8 cellular contexts compared by ENCODE assay signal in genomic region chrX:39755152-39756032, GRCh38.
DNase-seq lines count a peak whose midpoint lies in the region; ATAC-seq, FAIRE-seq and TF ChIP-seq lines count a peak whose summit lies in the region.

No MANE protein-coding gene starts in this region.

- H3K36me3 ChIP-seq in IMR-90 (ENCODE audit: control insufficient read depth, insufficient read depth, low read length) (no peaks in the 10 kb centered on the region), ascending aorta (no peaks in the 10 kb centered on the region), stomach (no peaks in the 10 kb centered on the region)

- peak overlapping the region; percentile 97 for H3K23ac ChIP-seq in IMR-90 (ENCODE audit: low read depth, low read length)

- no peak overlapping the region for H3K4me3 Mint-ChIP-seq in activated T-cell treated with anti-CD3 and anti-CD28 coated beads, Interleukin-2, amount 50 U/mL, for 24 hours
- no peak overlapping the region for H3K4me3 Mint-ChIP-seq in activated CD8-positive, alpha-beta memory T cell treated with anti-CD3 and anti-CD28 coated beads, Interleukin-2, amount 10 ng/mL, durations not matched to agents 7 days and 5 days

- H4K91ac ChIP-seq in IMR-90 (ENCODE audit: insufficient read depth, low read depth, low read length), result peak overlapping the region; percentile 99

- DNase-seq in A549 (ENCODE audit: low read depth in 1 of 2, low spot score in 1 of 2) (peak; percentile 81 to 97), IMR-90 (peak; percentile 93), ascending aorta (ENCODE audit: low spot score in 2 of 2) (peak; percentile 74 to 95), iPS-NIHi11 (ENCODE audit: low spot score) (peak; percentile 35), stomach (peak; percentile 78)
- DNase-seq in activated T-cell treated with anti-CD3 and anti-CD28 coated beads, Interleukin-2, amount 50 U/mL, for 24 hours, result no peak
- no peak for DNase-seq in activated CD8-positive, alpha-beta memory T cell treated with anti-CD3 and anti-CD28 coated beads, Interleukin-2, amount 10 ng/mL, durations not matched to agents 7 days and 5 days

- TF ChIP-seq POLR2A in A549 (IDR thresholded peaks at IDR 0.05; ENCODE audit: low read length) (no peak), IMR-90 (IDR thresholded peaks at IDR 0.05; ENCODE audit: low read depth, low read length) (no peak), stomach (IDR thresholded peaks at IDR 0.05) (no peak)

- peak overlapping the region; percentile 62 for H3K18ac ChIP-seq in IMR-90 (ENCODE audit: low read depth, low read length)

- peak overlapping the region; percentile 98 for H3K14ac ChIP-seq in IMR-90 (replicated peaks; ENCODE audit: low read depth, low read length)

- dilution Hi-C loops in IMR-90 (cut with HindIII; ENCODE audit: low sequenced_read_pairs, unreplicated experiment), result no loop called here

- H2AK9ac ChIP-seq in IMR-90 (replicated peaks; ENCODE audit: low read depth, low read length, poor library complexity), result peak overlapping the region; percentile 83

- H3K79me1 ChIP-seq in IMR-90 (ENCODE audit: low read depth in 1 of 2, low read length in 2 of 2), result no peaks in the 10 kb centered on the region

- H4K8ac ChIP-seq in IMR-90 (ENCODE audit: low read depth in 2 of 2, low read length in 2 of 2), result peak overlapping the region; percentile 34 to 93

- intact Hi-C loops in IMR-90 (cut with micrococcal nuclease), result no loop called here
- intact Hi-C loops in ascending aorta (cut with DNase I), result loop anchor here (2.0 to 5.0 kb wide), 2 partner anchors 19 to 152 kb away; no protein-coding TSS in a partner anchor
- intact Hi-C loops in stomach (cut with DNase I; ENCODE audit: low total_unique reads), result loop anchor here (10.0 kb wide), 1 partner anchor 59 kb away; no protein-coding TSS in a partner anchor

- H3K4me3 ChIP-seq in A549 (no peak overlapping the region), IMR-90 (ENCODE audit: insufficient read depth, low read depth, low read length) (no peak overlapping the region), ascending aorta (no peak overlapping the region), stomach (no peak overlapping the region)

- no peaks in the 10 kb centered on the region for H3K9me3 Mint-ChIP-seq in activated T-cell treated with anti-CD3 and anti-CD28 coated beads, Interleukin-2, amount 50 U/mL, for 24 hours
- H3K9me3 Mint-ChIP-seq in activated CD8-positive, alpha-beta memory T cell treated with anti-CD3 and anti-CD28 coated beads, Interleukin-2, amount 10 ng/mL, durations not matched to agents 7 days and 5 days (ENCODE audit: low read depth), result no peaks in the 10 kb centered on the region

- ATAC-seq in A549, result peak; percentile 87 to 91
- ATAC-seq in IMR-90 (ENCODE audit: low read depth), result peak; percentile 68
- ATAC-seq in GM19328 (IDR thresholded peaks at IDR 0.05; ENCODE audit: unreplicated experiment), result no peak
- ATAC-seq in activated CD8-positive, alpha-beta memory T cell treated with anti-CD3 and anti-CD28 coated beads, Interleukin-2, amount 10 ng/mL, durations not matched to agents 7 days and 5 days, result no peak

- no peaks in the 10 kb centered on the region for H3K9me3 ChIP-seq in A549
- H3K9me3 ChIP-seq in IMR-90 (ENCODE audit: control insufficient read depth, insufficient read depth, low read length), result no peaks in the 10 kb centered on the region
- no peaks in the 10 kb centered on the region for H3K9me3 ChIP-seq in ascending aorta
- H3K9me3 ChIP-seq in stomach, result peaks cover 0 to 6% (median 0%) of the 10 kb centered on the region in 4 donors

- H3K4me1 ChIP-seq in A549, result peaks cover 76% of the 10 kb centered on the region
- peaks cover 22% of the 10 kb centered on the region for H3K4me1 ChIP-seq in IMR-90 (ENCODE audit: control insufficient read depth, insufficient read depth, low read length)
- peaks cover 3 to 21% of the 10 kb centered on the region in 2 donors for H3K4me1 ChIP-seq in ascending aorta
- H3K4me1 ChIP-seq in stomach, result peaks cover 5 to 38% (median 24%) of the 10 kb centered on the region in 4 donors

- peak overlapping the region; percentile 82 for H2AK5ac ChIP-seq in IMR-90 (ENCODE audit: low read depth, low read length)

- peaks cover 8% of the 10 kb centered on the region for H3K4me1 Mint-ChIP-seq in activated T-cell treated with anti-CD3 and anti-CD28 coated beads, Interleukin-2, amount 50 U/mL, for 24 hours (ENCODE audit: low read depth)
- peaks cover 9% of the 10 kb centered on the region for H3K4me1 Mint-ChIP-seq in activated CD8-positive, alpha-beta memory T cell treated with anti-CD3 and anti-CD28 coated beads, Interleukin-2, amount 10 ng/mL, durations not matched to agents 7 days and 5 days

- H3K27ac Mint-ChIP-seq in activated T-cell treated with anti-CD3 and anti-CD28 coated beads, Interleukin-2, amount 50 U/mL, for 24 hours, result no peak overlapping the region
- H3K27ac Mint-ChIP-seq in activated CD8-positive, alpha-beta memory T cell treated with anti-CD3 and anti-CD28 coated beads, Interleukin-2, amount 10 ng/mL, durations not matched to agents 7 days and 5 days, result no peak overlapping the region

- peaks cover 17% of the 10 kb centered on the region for H3K9me1 ChIP-seq in IMR-90 (ENCODE audit: insufficient read depth, low read length)

- H3K27ac ChIP-seq in A549 (peak overlapping the region; percentile 99), IMR-90 (ENCODE audit: insufficient read depth, low read length) (peak overlapping the region; percentile 63), ascending aorta (peak overlapping the region; percentile 87 to 91), stomach (peak overlapping the region in 4 of 5 donors; percentile 51 to 80 (median 65))

- POLR2A ChIA-PET in A549 (lab: Yijun Ruan, JAX) (no interaction called here), IMR-90 (lab: Charles Lee; ENCODE audit: unreplicated experiment) (no interaction called here)

- peak overlapping the region; percentile 99 for H3K4ac ChIP-seq in IMR-90 (ENCODE audit: low read depth, low read length)

- TF ChIP-seq RAD21 in A549 (conservative IDR thresholded peaks at IDR 0.05 in 1 of 2, IDR thresholded peaks at IDR 0.05 in 1 of 2) (peak; percentile 26 to 41; a peak in 4 of 5 replicates), IMR-90 (IDR thresholded peaks at IDR 0.05; ENCODE audit: low read length) (no peak)

- peaks cover 19% of the 10 kb centered on the region for H3K27me3 Mint-ChIP-seq in activated T-cell treated with anti-CD3 and anti-CD28 coated beads, Interleukin-2, amount 50 U/mL, for 24 hours
- no peaks in the 10 kb centered on the region for H3K27me3 Mint-ChIP-seq in activated CD8-positive, alpha-beta memory T cell treated with anti-CD3 and anti-CD28 coated beads, Interleukin-2, amount 10 ng/mL, durations not matched to agents 7 days and 5 days

- H2BK5ac ChIP-seq in IMR-90 (ENCODE audit: low read depth, low read length, poor library complexity, severe bottlenecking), result peak overlapping the region; percentile 92

- H2BK120ac ChIP-seq in IMR-90 (ENCODE audit: low read depth, low read length), result peak overlapping the region; percentile 100

- peak overlapping the region; percentile 89 for H2AFZ ChIP-seq in IMR-90 (replicated peaks; ENCODE audit: low read length, poor library complexity)

- TF ChIP-seq EP300 in A549 (IDR thresholded peaks at IDR 0.05) (peak; percentile 49 to 72; a peak in 2 of 5 replicates), stomach (IDR thresholded peaks at IDR 0.05) (no peak)

- BruUV-seq in IMR-90 (replicated peaks; lab: Mats Ljungman, UMichigan), result no TSS peak

- H4K5ac ChIP-seq in IMR-90 (ENCODE audit: low read depth, low read length), result peak overlapping the region; percentile 62

- peak overlapping the region; percentile 80; the same call in 1 of the 2 replicates for H3K56ac ChIP-seq in IMR-90 (ENCODE audit: extremely low read depth, insufficient read depth, low read length)

- peak overlapping the region; percentile 78 for H3K4me2 ChIP-seq in A549
- peak overlapping the region; percentile 2; the same call in 1 of the 2 replicates for H3K4me2 ChIP-seq in IMR-90 (ENCODE audit: low read depth, low read length)

- H3K9ac ChIP-seq in IMR-90 (ENCODE audit: low read depth, low read length), result no peak overlapping the region

- no peaks in the 10 kb centered on the region for H3K36me3 Mint-ChIP-seq in activated T-cell treated with anti-CD3 and anti-CD28 coated beads, Interleukin-2, amount 50 U/mL, for 24 hours (ENCODE audit: low read depth)
- no peaks in the 10 kb centered on the region for H3K36me3 Mint-ChIP-seq in activated CD8-positive, alpha-beta memory T cell treated with anti-CD3 and anti-CD28 coated beads, Interleukin-2, amount 10 ng/mL, durations not matched to agents 7 days and 5 days

- no peak for TF ChIP-seq CTCF in A549 (IDR thresholded peaks at IDR 0.05)
- no peak for TF ChIP-seq CTCF in IMR-90 (conservative IDR thresholded peaks at IDR 0.05; ENCODE audit: low read depth, low read length)
- TF ChIP-seq CTCF in ascending aorta (IDR thresholded peaks at IDR 0.05), result no peak
- TF ChIP-seq CTCF in stomach (IDR thresholded peaks at IDR 0.05), result no peak

- no peaks in the 10 kb centered on the region for H4K20me1 ChIP-seq in IMR-90 (ENCODE audit: insufficient read depth, low read length)

- peak overlapping the region; percentile 99 for H2BK20ac ChIP-seq in IMR-90 (ENCODE audit: low read depth, low read length)

- FAIRE-seq in A549 (lab: Jason Lieb, UNC), result peak; percentile 32

- H2BK15ac ChIP-seq in IMR-90 (ENCODE audit: low read depth, low read length), result peak overlapping the region; percentile 91; the same call in 2 of the 3 replicates

- in situ Hi-C loops in IMR-90 (cut with MboI; ENCODE audit: low sequenced_read_pairs), result no loop called here

- CTCF ChIA-PET in A549 (lab: Yijun Ruan, JAX), result interaction anchor here (0.6 to 1.2 kb wide), 2 partner anchors 14 to 280 kb away, joined by 3 read pairs; no protein-coding TSS in a partner anchor
- CTCF ChIA-PET in IMR-90 (lab: Yijun Ruan, JAX), result no interaction called here
- CTCF ChIA-PET in activated CD8-positive, alpha-beta memory T cell treated with anti-CD3 and anti-CD28 coated beads, Interleukin-2, amount 10 ng/mL, durations not matched to agents 7 days and 5 days (lab: Charles Lee), result no interaction called here

- 6% methylated on average over 13 of the region's 25 CpGs for WGBS in A549 (ENCODE audit: missing lambda C conversion rate)
- 51% methylated on average over 13 of the region's 25 CpGs; no CpG with 5 or more reads in 1 of the 2 experiments for whole genome bisulfite sequencing in IMR-90 (ENCODE audit: extremely low coverage in 2 of 2, insufficient read length in 1 of 2), 2 experiments
- WGBS in stomach, 5 donors, result 20 to 66% (median 57%) methylated on average over 11 to 25 of the region's 25 CpGs

- H3K27me3 ChIP-seq in IMR-90 (ENCODE audit: control insufficient read depth, insufficient read depth, low read length) (no peaks in the 10 kb centered on the region; the same call in 1 of the 2 replicates), ascending aorta (no peaks in the 10 kb centered on the region), stomach (no peaks in the 10 kb centered on the region)

TF ChIP-seq in A549, 52 proteins besides CTCF, POLR2A, EP300 and RAD21 (continues in another document):
- peak; percentile 64 for TF ChIP-seq JUNB (IDR thresholded peaks at IDR 0.05)

TF ChIP-seq in IMR-90, 13 proteins besides CTCF, POLR2A, EP300 and RAD21 (continues in another document):
- TF ChIP-seq MAFK (IDR thresholded peaks at IDR 0.05; ENCODE audit: low read depth, low read length), result no peak
- TF ChIP-seq FOS (IDR thresholded peaks at IDR 0.05; ENCODE audit: low read depth, low read length), result no peak
- no peak for TF ChIP-seq MAZ (IDR thresholded peaks at IDR 0.05; ENCODE audit: borderline replicate concordance, low read depth, low read length)

Comparison
In these comparisons a context has a peak if more than half of its experiments do, and no peak if none do; other contexts are left out.
1. ATAC-seq: peak in A549 (2 of 2) and IMR-90 (single experiment); none in GM19328 (single experiment) and activated CD8-positive, alpha-beta memory T cell treated with anti-CD3 and anti-CD28 coated beads, Interleukin-2, amount 10 ng/mL, durations not matched to agents 7 days and 5 days (single experiment).
2. DNase-seq: peak in A549 (2 of 2), IMR-90 (single experiment), ascending aorta (2 of 2), iPS-NIHi11 (single experiment) and stomach (single experiment); none in activated T-cell treated with anti-CD3 and anti-CD28 coated beads, Interleukin-2, amount 50 U/mL, for 24 hours (single experiment) and activated CD8-positive, alpha-beta memory T cell treated with anti-CD3 and anti-CD28 coated beads, Interleukin-2, amount 10 ng/mL, durations not matched to agents 7 days and 5 days (single experiment).
3. Peak in every context shown above with its lines, with median percentiles within 50 percentile points of each other: H3K27ac ChIP-seq.